1 cellular context compared by ENCODE assay signal in the genomic region with DNA sequence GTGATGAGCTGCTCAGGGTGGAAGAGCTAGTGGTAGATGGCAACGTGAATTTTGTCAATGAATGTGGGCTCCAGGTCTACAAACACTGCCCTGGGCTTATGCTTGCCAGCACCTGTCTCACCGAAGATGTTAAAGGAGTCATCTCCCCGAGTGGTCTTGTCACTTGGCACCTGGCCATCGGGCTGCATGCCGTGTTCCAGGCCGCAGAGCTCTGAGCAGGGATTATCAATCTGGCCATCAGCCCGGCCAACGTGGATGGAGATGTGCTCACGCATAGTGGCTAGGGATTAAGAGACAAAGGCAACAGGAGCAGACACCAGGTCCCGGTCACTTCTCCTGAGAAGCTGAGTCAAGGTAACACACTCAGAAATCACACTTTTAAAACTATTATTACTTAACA.
TF ChIP-seq lines count a peak whose summit lies in the region.

No MANE protein-coding gene starts in this region.

TF ChIP-seq in HepG2, 621 proteins besides CTCF, POLR2A, EP300 and RAD21:
- no peak for TF ChIP-seq NFE2 (CRISPR knock-in tag; IDR thresholded peaks at IDR 0.05)
- no peak for TF ChIP-seq MXI1 (IDR thresholded peaks at IDR 0.05; ENCODE audit: borderline replicate concordance, low read depth, low read length)
- no peak for TF ChIP-seq TCF7 (IDR thresholded peaks at IDR 0.05; ENCODE audit: low read depth)
- TF ChIP-seq, protein P1, sequence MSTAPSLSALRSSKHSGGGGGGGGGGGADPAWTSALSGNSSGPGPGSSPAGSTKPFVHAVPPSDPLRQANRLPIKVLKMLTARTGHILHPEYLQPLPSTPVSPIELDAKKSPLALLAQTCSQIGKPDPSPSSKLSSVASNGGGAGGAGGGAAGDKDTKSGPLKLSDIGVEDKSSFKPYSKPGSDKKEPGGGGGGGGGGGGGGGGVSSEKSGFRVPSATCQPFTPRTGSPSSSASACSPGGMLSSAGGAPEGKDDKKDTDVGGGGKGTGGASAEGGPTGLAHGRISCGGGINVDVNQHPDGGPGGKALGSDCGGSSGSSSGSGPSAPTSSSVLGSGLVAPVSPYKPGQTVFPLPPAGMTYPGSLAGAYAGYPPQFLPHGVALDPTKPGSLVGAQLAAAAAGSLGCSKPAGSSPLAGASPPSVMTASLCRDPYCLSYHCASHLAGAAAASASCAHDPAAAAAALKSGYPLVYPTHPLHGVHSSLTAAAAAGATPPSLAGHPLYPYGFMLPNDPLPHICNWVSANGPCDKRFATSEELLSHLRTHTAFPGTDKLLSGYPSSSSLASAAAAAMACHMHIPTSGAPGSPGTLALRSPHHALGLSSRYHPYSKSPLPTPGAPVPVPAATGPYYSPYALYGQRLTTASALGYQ (CRISPR knock-in tag; IDR thresholded peaks at IDR 0.05): no peak
- no peak for TF ChIP-seq HDAC2 (CRISPR knock-in tag; IDR thresholded peaks at IDR 0.05)
- TF ChIP-seq SMARCE1 (IDR thresholded peaks at IDR 0.05; ENCODE audit: borderline replicate concordance): no peak
- TF ChIP-seq ZNF20 (CRISPR knock-in tag; IDR thresholded peaks at IDR 0.05): no peak
- TF ChIP-seq ZFP82 (CRISPR knock-in tag; IDR thresholded peaks at IDR 0.05; ENCODE audit: borderline replicate concordance): no peak
- no peak for TF ChIP-seq MEF2D (CRISPR knock-in tag; IDR thresholded peaks at IDR 0.05)
- TF ChIP-seq SMC3 (IDR thresholded peaks at IDR 0.05; ENCODE audit: low read length): no peak
- TF ChIP-seq SMYD3 (CRISPR knock-in tag; IDR thresholded peaks at IDR 0.05): no peak
- TF ChIP-seq, protein P2, sequence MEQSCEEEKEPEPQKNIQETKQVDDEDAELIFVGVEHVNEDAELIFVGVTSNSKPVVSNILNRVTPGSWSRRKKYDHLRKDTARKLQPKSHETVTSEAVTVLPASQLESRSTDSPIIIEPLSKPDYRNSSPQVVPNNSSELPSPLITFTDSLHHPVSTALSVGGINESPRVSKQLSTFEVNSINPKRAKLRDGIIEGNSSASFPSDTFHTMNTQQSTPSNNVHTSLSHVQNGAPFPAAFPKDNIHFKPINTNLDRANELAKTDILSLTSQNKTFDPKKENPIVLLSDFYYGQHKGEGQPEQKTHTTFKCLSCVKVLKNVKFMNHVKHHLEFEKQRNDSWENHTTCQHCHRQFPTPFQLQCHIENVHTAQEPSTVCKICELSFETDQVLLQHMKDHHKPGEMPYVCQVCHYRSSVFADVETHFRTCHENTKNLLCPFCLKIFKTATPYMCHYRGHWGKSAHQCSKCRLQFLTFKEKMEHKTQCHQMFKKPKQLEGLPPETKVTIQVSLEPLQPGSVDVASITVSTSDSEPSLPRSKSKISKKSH (CRISPR knock-in tag; IDR thresholded peaks at IDR 0.05; ENCODE audit: borderline replicate concordance): no peak
- no peak for TF ChIP-seq ZBTB38 (CRISPR knock-in tag; IDR thresholded peaks at IDR 0.05)
- TF ChIP-seq HOXA7 (CRISPR knock-in tag; IDR thresholded peaks at IDR 0.05): no peak
- TF ChIP-seq MTF2 (CRISPR knock-in tag; IDR thresholded peaks at IDR 0.05; ENCODE audit: borderline replicate concordance): no peak
- TF ChIP-seq ZNF362 (CRISPR knock-in tag; IDR thresholded peaks at IDR 0.05; ENCODE audit: borderline replicate concordance): no peak
- no peak for TF ChIP-seq ZNF235 (CRISPR knock-in tag; IDR thresholded peaks at IDR 0.05; ENCODE audit: borderline replicate concordance)
